1 cellular context compared by ENCODE assay signal in the genomic region with DNA sequence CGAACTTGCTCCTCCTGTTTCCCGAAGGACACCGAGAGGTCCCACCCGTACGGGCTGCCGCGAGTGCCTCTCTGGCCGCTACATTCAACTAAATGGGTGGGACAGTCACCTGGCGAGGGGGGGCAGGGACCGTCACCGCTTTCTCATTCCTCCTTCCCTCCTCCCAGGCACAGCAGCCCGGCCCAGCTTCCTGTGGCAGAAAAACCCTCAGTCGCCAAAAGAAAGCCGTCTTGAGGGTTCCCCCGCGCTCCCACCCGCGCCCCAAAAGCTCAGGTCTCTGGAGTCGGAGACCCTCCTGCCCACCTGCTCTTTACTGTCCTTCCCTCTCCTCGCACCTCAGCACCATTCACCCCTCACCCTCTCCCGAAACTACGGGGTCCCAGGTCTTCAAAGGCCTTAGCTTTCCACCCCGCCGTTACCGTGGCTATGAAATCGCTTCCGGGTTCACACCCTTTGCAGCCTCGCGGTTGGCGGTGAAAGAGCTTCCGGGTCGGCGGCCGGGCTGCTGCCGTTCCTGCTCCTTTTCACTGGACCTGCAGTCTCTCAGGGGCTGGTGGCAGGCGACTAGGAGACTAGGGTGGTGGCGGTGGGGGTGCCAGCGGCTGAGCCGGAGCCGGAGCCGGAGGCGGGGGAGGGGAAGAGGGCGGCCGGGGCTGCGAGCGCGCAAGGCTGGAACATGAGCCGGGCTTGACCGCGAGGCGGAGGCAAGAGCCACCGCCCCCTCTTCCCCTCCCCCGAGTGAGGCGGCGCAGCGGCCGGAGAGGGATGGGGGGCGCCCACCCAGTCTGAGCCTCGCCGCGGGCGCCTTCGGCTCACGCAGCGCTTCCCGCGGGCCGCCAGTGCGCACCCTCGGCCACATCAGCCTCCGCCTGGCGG.
TF ChIP-seq lines count a peak whose summit lies in the region.

A gene with protein sequence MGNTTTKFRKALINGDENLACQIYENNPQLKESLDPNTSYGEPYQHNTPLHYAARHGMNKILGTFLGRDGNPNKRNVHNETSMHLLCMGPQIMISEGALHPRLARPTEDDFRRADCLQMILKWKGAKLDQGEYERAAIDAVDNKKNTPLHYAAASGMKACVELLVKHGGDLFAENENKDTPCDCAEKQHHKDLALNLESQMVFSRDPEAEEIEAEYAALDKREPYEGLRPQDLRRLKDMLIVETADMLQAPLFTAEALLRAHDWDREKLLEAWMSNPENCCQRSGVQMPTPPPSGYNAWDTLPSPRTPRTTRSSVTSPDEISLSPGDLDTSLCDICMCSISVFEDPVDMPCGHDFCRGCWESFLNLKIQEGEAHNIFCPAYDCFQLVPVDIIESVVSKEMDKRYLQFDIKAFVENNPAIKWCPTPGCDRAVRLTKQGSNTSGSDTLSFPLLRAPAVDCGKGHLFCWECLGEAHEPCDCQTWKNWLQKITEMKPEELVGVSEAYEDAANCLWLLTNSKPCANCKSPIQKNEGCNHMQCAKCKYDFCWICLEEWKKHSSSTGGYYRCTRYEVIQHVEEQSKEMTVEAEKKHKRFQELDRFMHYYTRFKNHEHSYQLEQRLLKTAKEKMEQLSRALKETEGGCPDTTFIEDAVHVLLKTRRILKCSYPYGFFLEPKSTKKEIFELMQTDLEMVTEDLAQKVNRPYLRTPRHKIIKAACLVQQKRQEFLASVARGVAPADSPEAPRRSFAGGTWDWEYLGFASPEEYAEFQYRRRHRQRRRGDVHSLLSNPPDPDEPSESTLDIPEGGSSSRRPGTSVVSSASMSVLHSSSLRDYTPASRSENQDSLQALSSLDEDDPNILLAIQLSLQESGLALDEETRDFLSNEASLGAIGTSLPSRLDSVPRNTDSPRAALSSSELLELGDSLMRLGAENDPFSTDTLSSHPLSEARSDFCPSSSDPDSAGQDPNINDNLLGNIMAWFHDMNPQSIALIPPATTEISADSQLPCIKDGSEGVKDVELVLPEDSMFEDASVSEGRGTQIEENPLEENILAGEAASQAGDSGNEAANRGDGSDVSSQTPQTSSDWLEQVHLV (plus strand): TSS at position 488 of the 876 bp plus-strand sequence. CDS start 49,005 bp downstream, outside the sequence.
Gene KRIT1 (minus strand): TSS at position 428 of the 876 bp plus-strand sequence. CDS start 3,779 bp downstream, outside the sequence.

TF ChIP-seq in GM12878, 131 proteins besides CTCF, POLR2A, EP300 and RAD21 (continued from another document):
- TF ChIP-seq, protein P1, sequence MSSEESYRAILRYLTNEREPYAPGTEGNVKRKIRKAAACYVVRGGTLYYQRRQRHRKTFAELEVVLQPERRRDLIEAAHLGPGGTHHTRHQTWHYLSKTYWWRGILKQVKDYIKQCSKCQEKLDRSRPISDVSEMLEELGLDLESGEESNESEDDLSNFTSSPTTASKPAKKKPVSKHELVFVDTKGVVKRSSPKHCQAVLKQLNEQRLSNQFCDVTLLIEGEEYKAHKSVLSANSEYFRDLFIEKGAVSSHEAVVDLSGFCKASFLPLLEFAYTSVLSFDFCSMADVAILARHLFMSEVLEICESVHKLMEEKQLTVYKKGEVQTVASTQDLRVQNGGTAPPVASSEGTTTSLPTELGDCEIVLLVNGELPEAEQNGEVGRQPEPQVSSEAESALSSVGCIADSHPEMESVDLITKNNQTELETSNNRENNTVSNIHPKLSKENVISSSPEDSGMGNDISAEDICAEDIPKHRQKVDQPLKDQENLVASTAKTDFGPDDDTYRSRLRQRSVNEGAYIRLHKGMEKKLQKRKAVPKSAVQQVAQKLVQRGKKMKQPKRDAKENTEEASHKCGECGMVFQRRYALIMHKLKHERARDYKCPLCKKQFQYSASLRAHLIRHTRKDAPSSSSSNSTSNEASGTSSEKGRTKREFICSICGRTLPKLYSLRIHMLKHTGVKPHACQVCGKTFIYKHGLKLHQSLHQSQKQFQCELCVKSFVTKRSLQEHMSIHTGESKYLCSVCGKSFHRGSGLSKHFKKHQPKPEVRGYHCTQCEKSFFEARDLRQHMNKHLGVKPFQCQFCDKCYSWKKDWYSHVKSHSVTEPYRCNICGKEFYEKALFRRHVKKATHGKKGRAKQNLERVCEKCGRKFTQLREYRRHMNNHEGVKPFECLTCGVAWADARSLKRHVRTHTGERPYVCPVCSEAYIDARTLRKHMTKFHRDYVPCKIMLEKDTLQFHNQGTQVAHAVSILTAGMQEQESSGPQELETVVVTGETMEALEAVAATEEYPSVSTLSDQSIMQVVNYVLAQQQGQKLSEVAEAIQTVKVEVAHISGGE (CRISPR knock-in tag; IDR thresholded peaks at IDR 0.05), result no peak
- TF ChIP-seq JUND (IDR thresholded peaks at IDR 0.05; ENCODE audit: low read depth, low read length) (no peak; the same call in 1 of the 2 replicates), LARP7 (IDR thresholded peaks at IDR 0.05) (no peak), KAT2A (conservative IDR thresholded peaks at IDR 0.05; ENCODE audit: control insufficient read depth, low read depth, low read length) (no peak), TCF12 (IDR thresholded peaks at IDR 0.05; ENCODE audit: low read depth, low read length) (0 out of 2 replicates have a peak, but pooled peaks have one; percentile 19), RELB (IDR thresholded peaks at IDR 0.05; ENCODE audit: low read depth) (peak; percentile 80; the same call in 1 of the 2 replicates), MXI1 (IDR thresholded peaks at IDR 0.05; ENCODE audit: low read depth, low read length) (peak; percentile 65; the same call in 1 of the 2 replicates), SP1 (IDR thresholded peaks at IDR 0.05; ENCODE audit: low read depth, low read length) (no peak), NR2F1 (conservative IDR thresholded peaks at IDR 0.05) (peak; percentile 74), POLR2AphosphoS2 (IDR thresholded peaks at IDR 0.05; ENCODE audit: low read depth, low read length) (no peak; the same call in 1 of the 2 replicates), CHD1 (IDR thresholded peaks at IDR 0.05; ENCODE audit: low read depth, low read length) (no peak), TCF7 (IDR thresholded peaks at IDR 0.05; ENCODE audit: borderline replicate concordance) (peak; percentile 71), SMAD1 (IDR thresholded peaks at IDR 0.05; ENCODE audit: low read depth, partially characterized antibody) (peak; percentile 73), WRNIP1 (IDR thresholded peaks at IDR 0.05; ENCODE audit: borderline replicate concordance, low read depth, low read length) (no peak), SMARCA5 (IDR thresholded peaks at IDR 0.05) (0 out of 2 replicates have a peak, but pooled peaks have one; percentile 7), FOXM1 (IDR thresholded peaks at IDR 0.05; ENCODE audit: low read depth, low read length) (no peak), BMI1 (IDR thresholded peaks at IDR 0.05; ENCODE audit: borderline replicate concordance) (no peak), SREBF2 (IDR thresholded peaks at IDR 0.05; ENCODE audit: low read length) (no peak), CBX3 (IDR thresholded peaks at IDR 0.05; ENCODE audit: borderline replicate concordance, low read depth) (no peak), PML (IDR thresholded peaks at IDR 0.05; ENCODE audit: low read length) (peak; percentile 70; the same call in 1 of the 2 replicates), ZNF217 (IDR thresholded peaks at IDR 0.05) (no peak), SMAD5 (IDR thresholded peaks at IDR 0.05; ENCODE audit: low read depth) (peak; percentile 89), RUNX3 (IDR thresholded peaks at IDR 0.05; ENCODE audit: low read length) (peak; percentile 84), CBFB (IDR thresholded peaks at IDR 0.05; ENCODE audit: low read depth) (peak; percentile 90), MLLT1 (IDR thresholded peaks at IDR 0.05) (peak; percentile 90), SIX5 (IDR thresholded peaks at IDR 0.05; ENCODE audit: low read depth, low read length, severe bottlenecking) (peak; percentile 33), ZNF207 (IDR thresholded peaks at IDR 0.05; ENCODE audit: borderline replicate concordance) (no peak), ATF7 (IDR thresholded peaks at IDR 0.05; ENCODE audit: low read depth) (no peak), TBL1XR1 (IDR thresholded peaks at IDR 0.05; ENCODE audit: low read depth, low read length) (no peak; the same call in 1 of the 2 replicates), SIN3A (IDR thresholded peaks at IDR 0.05; ENCODE audit: low read depth, low read length) (0 out of 2 replicates have a peak, but pooled peaks have one; percentile 36)
- TF ChIP-seq, protein P2, sequence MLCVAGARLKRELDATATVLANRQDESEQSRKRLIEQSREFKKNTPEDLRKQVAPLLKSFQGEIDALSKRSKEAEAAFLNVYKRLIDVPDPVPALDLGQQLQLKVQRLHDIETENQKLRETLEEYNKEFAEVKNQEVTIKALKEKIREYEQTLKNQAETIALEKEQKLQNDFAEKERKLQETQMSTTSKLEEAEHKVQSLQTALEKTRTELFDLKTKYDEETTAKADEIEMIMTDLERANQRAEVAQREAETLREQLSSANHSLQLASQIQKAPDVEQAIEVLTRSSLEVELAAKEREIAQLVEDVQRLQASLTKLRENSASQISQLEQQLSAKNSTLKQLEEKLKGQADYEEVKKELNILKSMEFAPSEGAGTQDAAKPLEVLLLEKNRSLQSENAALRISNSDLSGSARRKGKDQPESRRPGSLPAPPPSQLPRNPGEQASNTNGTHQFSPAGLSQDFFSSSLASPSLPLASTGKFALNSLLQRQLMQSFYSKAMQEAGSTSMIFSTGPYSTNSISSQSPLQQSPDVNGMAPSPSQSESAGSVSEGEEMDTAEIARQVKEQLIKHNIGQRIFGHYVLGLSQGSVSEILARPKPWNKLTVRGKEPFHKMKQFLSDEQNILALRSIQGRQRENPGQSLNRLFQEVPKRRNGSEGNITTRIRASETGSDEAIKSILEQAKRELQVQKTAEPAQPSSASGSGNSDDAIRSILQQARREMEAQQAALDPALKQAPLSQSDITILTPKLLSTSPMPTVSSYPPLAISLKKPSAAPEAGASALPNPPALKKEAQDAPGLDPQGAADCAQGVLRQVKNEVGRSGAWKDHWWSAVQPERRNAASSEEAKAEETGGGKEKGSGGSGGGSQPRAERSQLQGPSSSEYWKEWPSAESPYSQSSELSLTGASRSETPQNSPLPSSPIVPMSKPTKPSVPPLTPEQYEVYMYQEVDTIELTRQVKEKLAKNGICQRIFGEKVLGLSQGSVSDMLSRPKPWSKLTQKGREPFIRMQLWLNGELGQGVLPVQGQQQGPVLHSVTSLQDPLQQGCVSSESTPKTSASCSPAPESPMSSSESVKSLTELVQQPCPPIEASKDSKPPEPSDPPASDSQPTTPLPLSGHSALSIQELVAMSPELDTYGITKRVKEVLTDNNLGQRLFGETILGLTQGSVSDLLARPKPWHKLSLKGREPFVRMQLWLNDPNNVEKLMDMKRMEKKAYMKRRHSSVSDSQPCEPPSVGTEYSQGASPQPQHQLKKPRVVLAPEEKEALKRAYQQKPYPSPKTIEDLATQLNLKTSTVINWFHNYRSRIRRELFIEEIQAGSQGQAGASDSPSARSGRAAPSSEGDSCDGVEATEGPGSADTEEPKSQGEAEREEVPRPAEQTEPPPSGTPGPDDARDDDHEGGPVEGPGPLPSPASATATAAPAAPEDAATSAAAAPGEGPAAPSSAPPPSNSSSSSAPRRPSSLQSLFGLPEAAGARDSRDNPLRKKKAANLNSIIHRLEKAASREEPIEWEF (IDR thresholded peaks at IDR 0.05; ENCODE audit: insufficient replicate concordance, low read depth, low read length), result no peak
- TF ChIP-seq, protein P3, sequence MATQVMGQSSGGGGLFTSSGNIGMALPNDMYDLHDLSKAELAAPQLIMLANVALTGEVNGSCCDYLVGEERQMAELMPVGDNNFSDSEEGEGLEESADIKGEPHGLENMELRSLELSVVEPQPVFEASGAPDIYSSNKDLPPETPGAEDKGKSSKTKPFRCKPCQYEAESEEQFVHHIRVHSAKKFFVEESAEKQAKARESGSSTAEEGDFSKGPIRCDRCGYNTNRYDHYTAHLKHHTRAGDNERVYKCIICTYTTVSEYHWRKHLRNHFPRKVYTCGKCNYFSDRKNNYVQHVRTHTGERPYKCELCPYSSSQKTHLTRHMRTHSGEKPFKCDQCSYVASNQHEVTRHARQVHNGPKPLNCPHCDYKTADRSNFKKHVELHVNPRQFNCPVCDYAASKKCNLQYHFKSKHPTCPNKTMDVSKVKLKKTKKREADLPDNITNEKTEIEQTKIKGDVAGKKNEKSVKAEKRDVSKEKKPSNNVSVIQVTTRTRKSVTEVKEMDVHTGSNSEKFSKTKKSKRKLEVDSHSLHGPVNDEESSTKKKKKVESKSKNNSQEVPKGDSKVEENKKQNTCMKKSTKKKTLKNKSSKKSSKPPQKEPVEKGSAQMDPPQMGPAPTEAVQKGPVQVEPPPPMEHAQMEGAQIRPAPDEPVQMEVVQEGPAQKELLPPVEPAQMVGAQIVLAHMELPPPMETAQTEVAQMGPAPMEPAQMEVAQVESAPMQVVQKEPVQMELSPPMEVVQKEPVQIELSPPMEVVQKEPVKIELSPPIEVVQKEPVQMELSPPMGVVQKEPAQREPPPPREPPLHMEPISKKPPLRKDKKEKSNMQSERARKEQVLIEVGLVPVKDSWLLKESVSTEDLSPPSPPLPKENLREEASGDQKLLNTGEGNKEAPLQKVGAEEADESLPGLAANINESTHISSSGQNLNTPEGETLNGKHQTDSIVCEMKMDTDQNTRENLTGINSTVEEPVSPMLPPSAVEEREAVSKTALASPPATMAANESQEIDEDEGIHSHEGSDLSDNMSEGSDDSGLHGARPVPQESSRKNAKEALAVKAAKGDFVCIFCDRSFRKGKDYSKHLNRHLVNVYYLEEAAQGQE (IDR thresholded peaks at IDR 0.05; ENCODE audit: low read depth, low read length), result no peak
